In genomic region chr6:7106215-7106751, GRCh38 we compare ENCODE assay signal across 8 cellular contexts. TPM values are rescaled to one million over a fixed set of nuclear protein-coding genes. Genes with fewer than 3 reads are reported as not detected.
DNase-seq lines count a peak whose midpoint lies in the region; ATAC-seq, FAIRE-seq and TF ChIP-seq lines count a peak whose summit lies in the region.

No MANE protein-coding gene starts in this region.

- peaks cover 27% of the 10 kb centered on the region for H3K4me1 Mint-ChIP-seq in CD8-positive, alpha-beta T cell (ENCODE audit: low read depth)
- H3K4me1 Mint-ChIP-seq in nephron progenitor cell, result peaks cover 41% of the 10 kb centered on the region

- H3K9me2 ChIP-seq in Loucy (replicated peaks; ENCODE audit: low read depth, low read length), result no peaks in the 10 kb centered on the region

- H3K36me3 Mint-ChIP-seq in CD8-positive, alpha-beta T cell, result peaks cover 13% of the 10 kb centered on the region
- H3K36me3 Mint-ChIP-seq in nephron progenitor cell (ENCODE audit: low read depth), result no peaks in the 10 kb centered on the region

- FAIRE-seq in urothelium cell line (lab: Jason Lieb, UNC), result no peak

- POLR2A ChIA-PET in CD8-positive, alpha-beta T cell (lab: Charles Lee), result interaction anchor here (0.7 to 6.6 kb wide), 5 partner anchors 17 to 70 kb away, joined by 3 to 43 read pairs (median 3); no protein-coding TSS in a partner anchor

- H2AFZ ChIP-seq in Loucy (ENCODE audit: low read length), result peak overlapping the region; percentile 94; the same call in 1 of the 2 replicates

- ATAC-seq in CD8-positive, alpha-beta T cell, result no peak
- ATAC-seq in GM19455 (IDR thresholded peaks at IDR 0.05; ENCODE audit: unreplicated experiment), result no peak

- H3K4me3 ChIP-seq in CD8-positive, alpha-beta T cell (ENCODE audit: low read depth, low read length), result peak overlapping the region; percentile 97
- H3K4me3 ChIP-seq in Loucy (ENCODE audit: low read length, poor library complexity, severe bottlenecking) (peak overlapping the region; percentile 99), dorsolateral prefrontal cortex (peak overlapping the region in 31 of 59 donors; percentile 58 to 87 (median 75))

- no peaks in the 10 kb centered on the region for H3K9me3 ChIP-seq in CD8-positive, alpha-beta T cell (ENCODE audit: low read length)
- H3K9me3 ChIP-seq in Loucy (ENCODE audit: insufficient read depth, low read depth, low read length), result no peaks in the 10 kb centered on the region

- no peak for TF ChIP-seq CTCF in CD8-positive, alpha-beta T cell (IDR thresholded peaks at IDR 0.05)
- no peak for TF ChIP-seq CTCF in Loucy (conservative IDR thresholded peaks at IDR 0.05; ENCODE audit: low read length)
- TF ChIP-seq CTCF in dorsolateral prefrontal cortex (IDR thresholded peaks at IDR 0.05 in 54 of 56, conservative IDR thresholded peaks at IDR 0.05 in 2 of 56; ENCODE audit: low read depth in 1 of 56, partially characterized antibody in 56 of 56), result no peak
- no peak for TF ChIP-seq CTCF in nephron progenitor cell (IDR thresholded peaks at IDR 0.05)

- DNase-seq in CD8-positive, alpha-beta T cell, result no peak
- DNase-seq in dorsolateral prefrontal cortex (no peak), nephron progenitor cell (no peak), NCI-H446 (lab: John Stamatoyannopoulos, UW) (no peak), urothelium cell line (ENCODE audit: low spot score) (no peak)
- DNase-seq in stimulated activated CD4-positive, alpha-beta T cell treated with anti-CD3 and anti-CD28 coated beads, Interleukin-4, amount 100 ng/mL, for 4 hours, result no peak

- H3K27me3 ChIP-seq in CD8-positive, alpha-beta T cell (ENCODE audit: insufficient read depth, low read length), result no peaks in the 10 kb centered on the region
- H3K27me3 ChIP-seq in Loucy (ENCODE audit: insufficient read depth, low read length, poor library complexity, severe bottlenecking), result peaks cover 5% of the 10 kb centered on the region
- H3K27me3 ChIP-seq in dorsolateral prefrontal cortex, result peaks cover 0 to 38% (median 12%) of the 10 kb centered on the region in 45 donors

- peak overlapping the region; percentile 95 for H3K4me3 Mint-ChIP-seq in CD8-positive, alpha-beta T cell
- H3K4me3 Mint-ChIP-seq in nephron progenitor cell, result peak overlapping the region; percentile 79

- H3K27ac Mint-ChIP-seq in CD8-positive, alpha-beta T cell, result peak overlapping the region; percentile 94
- peak overlapping the region; percentile 20 for H3K27ac Mint-ChIP-seq in nephron progenitor cell

- H3K9me3 Mint-ChIP-seq in CD8-positive, alpha-beta T cell, result no peaks in the 10 kb centered on the region
- no peaks in the 10 kb centered on the region for H3K9me3 Mint-ChIP-seq in nephron progenitor cell

- peaks cover 22% of the 10 kb centered on the region for H4K20me1 ChIP-seq in Loucy (ENCODE audit: insufficient read depth, low read length, poor library complexity, severe bottlenecking)

- CTCF ChIA-PET in CD8-positive, alpha-beta T cell (lab: Charles Lee), result interaction anchor here (0.8 to 2.4 kb wide), 6 partner anchors 10 to 137 kb away, joined by 3 to 6 read pairs (median 5); no protein-coding TSS in a partner anchor

- H3K79me2 ChIP-seq in Loucy (ENCODE audit: insufficient read depth, low read length), result peaks cover 40% of the 10 kb centered on the region

- H3K9ac ChIP-seq in Loucy (ENCODE audit: low read depth, low read length, poor library complexity, severe bottlenecking), result no peak overlapping the region

- intact Hi-C loops in CD8-positive, alpha-beta T cell (cut with DNase I, micrococcal nuclease), result loop anchor here (1.0 to 10.0 kb wide), 7 partner anchors 20 to 1844 kb away; partner anchors contain the start of genes FARS2 (in 1 of the 2) and LYRM4 (in 1 of the 2)
- intact Hi-C loops in dorsolateral prefrontal cortex (cut with DNase I), result loop anchor here in 1 of 2 donors (10.0 kb wide), 1 partner anchor 139 kb away; no protein-coding TSS in a partner anchor

- H3K27ac ChIP-seq in CD8-positive, alpha-beta T cell (ENCODE audit: low read depth, low read length), result peak overlapping the region; percentile 84
- peak overlapping the region in 6 of 59 donors; percentile 31 to 89 (median 84) for H3K27ac ChIP-seq in dorsolateral prefrontal cortex

- H3K27me3 Mint-ChIP-seq in CD8-positive, alpha-beta T cell (ENCODE audit: low read depth), result no peaks in the 10 kb centered on the region
- H3K27me3 Mint-ChIP-seq in nephron progenitor cell (ENCODE audit: low read depth, poor library complexity), result peaks cover 5% of the 10 kb centered on the region

- peaks cover 19% of the 10 kb centered on the region for H3K4me1 ChIP-seq in CD8-positive, alpha-beta T cell (ENCODE audit: insufficient read depth, low read length)
- peaks cover 29% of the 10 kb centered on the region for H3K4me1 ChIP-seq in Loucy (ENCODE audit: insufficient read depth, low read length, poor library complexity, severe bottlenecking)

- H3F3A ChIP-seq in Loucy (ENCODE audit: low read depth), result peaks cover 6% of the 10 kb centered on the region; the same call in 1 of the 2 replicates

- H3K36me3 ChIP-seq in CD8-positive, alpha-beta T cell (ENCODE audit: insufficient read depth, low read length), result no peaks in the 10 kb centered on the region
- no peaks in the 10 kb centered on the region for H3K36me3 ChIP-seq in Loucy (ENCODE audit: insufficient read depth, low read length)

- peak overlapping the region; percentile 92 for H3K4me2 ChIP-seq in Loucy (ENCODE audit: low read depth, low read length, poor library complexity, severe bottlenecking)

RNA-seq across cellular contexts. Expression of gene RREB1, which starts 1.5 kb away (rescaled TPM):
- total RNA-seq in CD8-positive, alpha-beta T cell, result 10 to 100 TPM; 47.1 to 52.4 TPM
- total RNA-seq in dorsolateral prefrontal cortex, result 10 to 100 TPM in 27 of 120 experiments, 1 to 10 TPM in 93; 3.4 to 21.0 (median 7.6) TPM
